In genomic region chr2:71544919-71545571, GRCh38 we compare ENCODE assay signal across 1 cellular context.
TF ChIP-seq lines count a peak whose summit lies in the region.

No MANE protein-coding gene starts in this region.

TF ChIP-seq in HepG2, 621 proteins besides CTCF, POLR2A, EP300 and RAD21 (continued from another document):
- TF ChIP-seq, protein P1, sequence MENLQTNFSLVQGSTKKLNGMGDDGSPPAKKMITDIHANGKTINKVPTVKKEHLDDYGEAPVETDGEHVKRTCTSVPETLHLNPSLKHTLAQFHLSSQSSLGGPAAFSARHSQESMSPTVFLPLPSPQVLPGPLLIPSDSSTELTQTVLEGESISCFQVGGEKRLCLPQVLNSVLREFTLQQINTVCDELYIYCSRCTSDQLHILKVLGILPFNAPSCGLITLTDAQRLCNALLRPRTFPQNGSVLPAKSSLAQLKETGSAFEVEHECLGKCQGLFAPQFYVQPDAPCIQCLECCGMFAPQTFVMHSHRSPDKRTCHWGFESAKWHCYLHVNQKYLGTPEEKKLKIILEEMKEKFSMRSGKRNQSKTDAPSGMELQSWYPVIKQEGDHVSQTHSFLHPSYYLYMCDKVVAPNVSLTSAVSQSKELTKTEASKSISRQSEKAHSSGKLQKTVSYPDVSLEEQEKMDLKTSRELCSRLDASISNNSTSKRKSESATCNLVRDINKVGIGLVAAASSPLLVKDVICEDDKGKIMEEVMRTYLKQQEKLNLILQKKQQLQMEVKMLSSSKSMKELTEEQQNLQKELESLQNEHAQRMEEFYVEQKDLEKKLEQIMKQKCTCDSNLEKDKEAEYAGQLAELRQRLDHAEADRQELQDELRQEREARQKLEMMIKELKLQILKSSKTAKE (CRISPR knock-in tag; IDR thresholded peaks at IDR 0.05; ENCODE audit: borderline replicate concordance) = no peak
- TF ChIP-seq, protein P2, sequence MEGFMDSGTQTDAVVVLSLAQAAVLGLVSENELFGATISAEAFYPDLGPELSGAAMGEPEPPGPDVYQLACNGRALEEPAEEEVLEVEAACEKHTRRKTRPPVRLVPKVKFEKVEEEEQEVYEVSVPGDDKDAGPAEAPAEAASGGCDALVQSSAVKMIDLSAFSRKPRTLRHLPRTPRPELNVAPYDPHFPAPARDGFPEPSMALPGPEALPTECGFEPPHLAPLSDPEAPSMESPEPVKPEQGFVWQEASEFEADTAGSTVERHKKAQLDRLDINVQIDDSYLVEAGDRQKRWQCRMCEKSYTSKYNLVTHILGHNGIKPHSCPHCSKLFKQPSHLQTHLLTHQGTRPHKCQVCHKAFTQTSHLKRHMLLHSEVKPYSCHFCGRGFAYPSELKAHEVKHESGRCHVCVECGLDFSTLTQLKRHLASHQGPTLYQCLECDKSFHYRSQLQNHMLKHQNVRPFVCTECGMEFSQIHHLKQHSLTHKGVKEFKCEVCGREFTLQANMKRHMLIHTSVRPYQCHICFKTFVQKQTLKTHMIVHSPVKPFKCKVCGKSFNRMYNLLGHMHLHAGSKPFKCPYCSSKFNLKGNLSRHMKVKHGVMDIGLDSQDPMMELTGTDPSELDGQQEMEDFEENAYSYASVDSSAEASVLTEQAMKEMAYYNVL (CRISPR knock-in tag; IDR thresholded peaks at IDR 0.05; ENCODE audit: borderline replicate concordance) = no peak
- TF ChIP-seq ZNF772 (CRISPR knock-in tag; IDR thresholded peaks at IDR 0.05) (0 out of 2 replicates have a peak, but pooled peaks have one; percentile 26), ZNF136 (CRISPR knock-in tag; IDR thresholded peaks at IDR 0.05; ENCODE audit: low read depth) (no peak), ZNF781 (CRISPR knock-in tag; IDR thresholded peaks at IDR 0.05; ENCODE audit: borderline replicate concordance, not compliant biosample characterization) (no peak), ZMYM3 (CRISPR knock-in tag; IDR thresholded peaks at IDR 0.05) (0 out of 2 replicates have a peak, but pooled peaks have one; percentile 17), BHLHE40 (IDR thresholded peaks at IDR 0.05; ENCODE audit: low read length) (peak; percentile 55), KAT8 (CRISPR knock-in tag; IDR thresholded peaks at IDR 0.05) (0 out of 2 replicates have a peak, but pooled peaks have one; percentile 5), STAT5B (CRISPR knock-in tag; IDR thresholded peaks at IDR 0.05) (no peak), GABPB1 (CRISPR knock-in tag; IDR thresholded peaks at IDR 0.05) (peak; percentile 36; the same call in 1 of the 2 replicates), ZNF484 (CRISPR knock-in tag; IDR thresholded peaks at IDR 0.05; ENCODE audit: borderline replicate concordance, low read depth) (no peak), ZNF724P (CRISPR knock-in tag; IDR thresholded peaks at IDR 0.05; ENCODE audit: borderline replicate concordance) (no peak), EED (CRISPR knock-in tag; IDR thresholded peaks at IDR 0.05) (0 out of 2 replicates have a peak, but pooled peaks have one; percentile 17), MTA3 (CRISPR knock-in tag; IDR thresholded peaks at IDR 0.05) (no peak), HNF4G (IDR thresholded peaks at IDR 0.05; ENCODE audit: borderline replicate concordance, low read depth, low read length) (no peak), HNF4G (CRISPR knock-in tag; IDR thresholded peaks at IDR 0.05; ENCODE audit: borderline replicate concordance, low read depth) (no peak), FOXK1 (CRISPR knock-in tag; IDR thresholded peaks at IDR 0.05; ENCODE audit: borderline replicate concordance, low read depth) (no peak), ARID5B (CRISPR knock-in tag; IDR thresholded peaks at IDR 0.05) (no peak), PCBP2 (optimal IDR thresholded peaks at IDR 0.05; ENCODE audit: low read depth, low read length, poor library complexity, severe bottlenecking) (no peak), HNF4A (CRISPR knock-in tag; IDR thresholded peaks at IDR 0.05) (peak; percentile 17; the same call in 1 of the 2 replicates)
